Comparison of ENCODE assay signal across 1 cellular context in the genomic region with DNA sequence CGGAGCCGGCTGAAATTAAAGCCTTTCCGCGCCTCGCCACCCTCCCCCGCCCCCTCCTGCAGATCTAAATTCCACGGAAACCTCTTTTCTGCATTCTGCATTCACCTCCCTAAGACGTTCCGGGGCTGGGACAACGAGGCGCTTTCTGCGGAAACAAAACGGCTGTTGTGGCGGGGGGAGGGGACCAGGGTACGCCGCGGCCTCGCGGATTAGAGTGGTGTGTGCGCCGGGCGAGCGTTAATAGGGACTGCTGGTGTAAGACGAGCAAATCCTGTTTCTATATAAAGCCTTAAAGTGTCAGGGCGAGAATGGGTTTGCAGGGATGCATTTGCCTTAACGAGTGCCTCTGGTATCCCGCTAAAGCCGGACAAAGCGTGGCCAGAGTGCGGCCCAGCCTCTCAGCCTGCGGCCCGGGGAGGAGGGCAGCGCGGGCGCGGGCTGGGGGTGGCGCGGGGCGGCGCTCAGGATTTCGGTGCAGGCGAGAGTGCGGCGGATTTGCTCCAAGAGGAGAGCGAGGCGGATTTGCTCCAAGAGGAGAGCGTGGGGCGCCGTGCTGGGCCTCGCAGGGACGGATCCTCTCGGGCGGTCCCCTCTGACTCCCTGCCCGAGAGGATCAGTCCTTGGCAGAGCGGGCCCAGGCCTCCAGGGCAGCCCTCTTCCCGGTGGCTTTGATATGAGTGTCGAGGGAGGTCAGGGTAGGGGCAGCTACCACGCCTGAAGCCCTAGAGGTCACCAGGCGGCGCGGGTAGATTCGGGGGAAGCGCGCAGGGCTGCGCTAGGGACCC.
TF ChIP-seq lines count a peak whose summit lies in the region.

No MANE protein-coding gene starts in this region.

TF ChIP-seq in HepG2, 621 proteins besides CTCF, POLR2A, EP300 and RAD21 (continued from another document and continues in another):
- TF ChIP-seq, protein P1, sequence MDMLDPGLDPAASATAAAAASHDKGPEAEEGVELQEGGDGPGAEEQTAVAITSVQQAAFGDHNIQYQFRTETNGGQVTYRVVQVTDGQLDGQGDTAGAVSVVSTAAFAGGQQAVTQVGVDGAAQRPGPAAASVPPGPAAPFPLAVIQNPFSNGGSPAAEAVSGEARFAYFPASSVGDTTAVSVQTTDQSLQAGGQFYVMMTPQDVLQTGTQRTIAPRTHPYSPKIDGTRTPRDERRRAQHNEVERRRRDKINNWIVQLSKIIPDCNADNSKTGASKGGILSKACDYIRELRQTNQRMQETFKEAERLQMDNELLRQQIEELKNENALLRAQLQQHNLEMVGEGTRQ (IDR thresholded peaks at IDR 0.05; ENCODE audit: low read depth, low read length): no peak
- TF ChIP-seq, protein P1 (CRISPR knock-in tag; IDR thresholded peaks at IDR 0.05; ENCODE audit: borderline replicate concordance): no peak
- TF ChIP-seq GTF3A (CRISPR knock-in tag; conservative IDR thresholded peaks at IDR 0.05) (no peak), TBL1XR1 (IDR thresholded peaks at IDR 0.05; ENCODE audit: borderline replicate concordance, low read length, partially characterized antibody) (no peak), NFATC3 (CRISPR knock-in tag; IDR thresholded peaks at IDR 0.05) (0 out of 2 replicates have a peak, but pooled peaks have one; percentile 31), PRMT3 (CRISPR knock-in tag; IDR thresholded peaks at IDR 0.05; ENCODE audit: borderline replicate concordance, low read depth) (no peak), ZFX (CRISPR knock-in tag; IDR thresholded peaks at IDR 0.05; ENCODE audit: low read depth) (peak; percentile 63), ZKSCAN5 (CRISPR knock-in tag; IDR thresholded peaks at IDR 0.05) (no peak), HHEX (CRISPR knock-in tag; IDR thresholded peaks at IDR 0.05) (no peak), HIC2 (CRISPR knock-in tag; IDR thresholded peaks at IDR 0.05; ENCODE audit: low read depth) (no peak), RBFOX2 (IDR thresholded peaks at IDR 0.05; ENCODE audit: low read depth, low read length) (peak; percentile 61; the same call in 1 of the 2 replicates), ZBTB1 (CRISPR knock-in tag; IDR thresholded peaks at IDR 0.05; ENCODE audit: borderline replicate concordance) (no peak), REPIN1 (CRISPR knock-in tag; IDR thresholded peaks at IDR 0.05; ENCODE audit: borderline replicate concordance, low read depth) (no peak), REST (IDR thresholded peaks at IDR 0.05; ENCODE audit: borderline replicate concordance in 1 of 2, low read depth in 1 of 2, low read length in 2 of 2) (no peak), ZNF33A (CRISPR knock-in tag; IDR thresholded peaks at IDR 0.05; ENCODE audit: borderline replicate concordance) (no peak), ZNF207 (IDR thresholded peaks at IDR 0.05; ENCODE audit: borderline replicate concordance) (no peak), ZNF441 (CRISPR knock-in tag; IDR thresholded peaks at IDR 0.05; ENCODE audit: borderline replicate concordance) (no peak), ASH2L (IDR thresholded peaks at IDR 0.05; ENCODE audit: insufficient read length, low read depth, low read length) (peak; percentile 65), CCDC6 (CRISPR knock-in tag; IDR thresholded peaks at IDR 0.05) (0 out of 2 replicates have a peak, but pooled peaks have one; percentile 26), ZKSCAN8 (CRISPR knock-in tag; IDR thresholded peaks at IDR 0.05; ENCODE audit: borderline replicate concordance) (no peak), GFI1 (CRISPR knock-in tag; IDR thresholded peaks at IDR 0.05; ENCODE audit: borderline replicate concordance) (no peak), THAP11 (CRISPR knock-in tag; IDR thresholded peaks at IDR 0.05) (no peak), ZNF549 (CRISPR knock-in tag; IDR thresholded peaks at IDR 0.05) (no peak), ZNF484 (CRISPR knock-in tag; IDR thresholded peaks at IDR 0.05; ENCODE audit: borderline replicate concordance, low read depth) (no peak), RBM22 (optimal IDR thresholded peaks at IDR 0.05; ENCODE audit: low read length) (no peak), ZNF777 (CRISPR knock-in tag; IDR thresholded peaks at IDR 0.05) (no peak; the same call in 1 of the 2 replicates), NAIF1 (CRISPR knock-in tag; IDR thresholded peaks at IDR 0.05; ENCODE audit: borderline replicate concordance) (no peak), HNF4A (CRISPR knock-in tag; IDR thresholded peaks at IDR 0.05) (no peak), ZSCAN29 (CRISPR knock-in tag; conservative IDR thresholded peaks at IDR 0.05) (no peak), SRY (CRISPR knock-in tag; IDR thresholded peaks at IDR 0.05) (peak; percentile 55; the same call in 1 of the 2 replicates), HIVEP1 (CRISPR knock-in tag; IDR thresholded peaks at IDR 0.05) (0 out of 2 replicates have a peak, but pooled peaks have one; percentile 26), ZNF264 (CRISPR knock-in tag; IDR thresholded peaks at IDR 0.05) (no peak), U2AF2 (IDR thresholded peaks at IDR 0.05; ENCODE audit: low read depth, low read length) (no peak), ZHX1 (CRISPR knock-in tag; IDR thresholded peaks at IDR 0.05; ENCODE audit: low read depth) (no peak), WIZ (CRISPR knock-in tag; IDR thresholded peaks at IDR 0.05) (no peak)
- TF ChIP-seq, protein P2, sequence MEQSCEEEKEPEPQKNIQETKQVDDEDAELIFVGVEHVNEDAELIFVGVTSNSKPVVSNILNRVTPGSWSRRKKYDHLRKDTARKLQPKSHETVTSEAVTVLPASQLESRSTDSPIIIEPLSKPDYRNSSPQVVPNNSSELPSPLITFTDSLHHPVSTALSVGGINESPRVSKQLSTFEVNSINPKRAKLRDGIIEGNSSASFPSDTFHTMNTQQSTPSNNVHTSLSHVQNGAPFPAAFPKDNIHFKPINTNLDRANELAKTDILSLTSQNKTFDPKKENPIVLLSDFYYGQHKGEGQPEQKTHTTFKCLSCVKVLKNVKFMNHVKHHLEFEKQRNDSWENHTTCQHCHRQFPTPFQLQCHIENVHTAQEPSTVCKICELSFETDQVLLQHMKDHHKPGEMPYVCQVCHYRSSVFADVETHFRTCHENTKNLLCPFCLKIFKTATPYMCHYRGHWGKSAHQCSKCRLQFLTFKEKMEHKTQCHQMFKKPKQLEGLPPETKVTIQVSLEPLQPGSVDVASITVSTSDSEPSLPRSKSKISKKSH (CRISPR knock-in tag; IDR thresholded peaks at IDR 0.05; ENCODE audit: borderline replicate concordance): peak; percentile 65; the same call in 1 of the 2 replicates
- TF ChIP-seq, protein P3, sequence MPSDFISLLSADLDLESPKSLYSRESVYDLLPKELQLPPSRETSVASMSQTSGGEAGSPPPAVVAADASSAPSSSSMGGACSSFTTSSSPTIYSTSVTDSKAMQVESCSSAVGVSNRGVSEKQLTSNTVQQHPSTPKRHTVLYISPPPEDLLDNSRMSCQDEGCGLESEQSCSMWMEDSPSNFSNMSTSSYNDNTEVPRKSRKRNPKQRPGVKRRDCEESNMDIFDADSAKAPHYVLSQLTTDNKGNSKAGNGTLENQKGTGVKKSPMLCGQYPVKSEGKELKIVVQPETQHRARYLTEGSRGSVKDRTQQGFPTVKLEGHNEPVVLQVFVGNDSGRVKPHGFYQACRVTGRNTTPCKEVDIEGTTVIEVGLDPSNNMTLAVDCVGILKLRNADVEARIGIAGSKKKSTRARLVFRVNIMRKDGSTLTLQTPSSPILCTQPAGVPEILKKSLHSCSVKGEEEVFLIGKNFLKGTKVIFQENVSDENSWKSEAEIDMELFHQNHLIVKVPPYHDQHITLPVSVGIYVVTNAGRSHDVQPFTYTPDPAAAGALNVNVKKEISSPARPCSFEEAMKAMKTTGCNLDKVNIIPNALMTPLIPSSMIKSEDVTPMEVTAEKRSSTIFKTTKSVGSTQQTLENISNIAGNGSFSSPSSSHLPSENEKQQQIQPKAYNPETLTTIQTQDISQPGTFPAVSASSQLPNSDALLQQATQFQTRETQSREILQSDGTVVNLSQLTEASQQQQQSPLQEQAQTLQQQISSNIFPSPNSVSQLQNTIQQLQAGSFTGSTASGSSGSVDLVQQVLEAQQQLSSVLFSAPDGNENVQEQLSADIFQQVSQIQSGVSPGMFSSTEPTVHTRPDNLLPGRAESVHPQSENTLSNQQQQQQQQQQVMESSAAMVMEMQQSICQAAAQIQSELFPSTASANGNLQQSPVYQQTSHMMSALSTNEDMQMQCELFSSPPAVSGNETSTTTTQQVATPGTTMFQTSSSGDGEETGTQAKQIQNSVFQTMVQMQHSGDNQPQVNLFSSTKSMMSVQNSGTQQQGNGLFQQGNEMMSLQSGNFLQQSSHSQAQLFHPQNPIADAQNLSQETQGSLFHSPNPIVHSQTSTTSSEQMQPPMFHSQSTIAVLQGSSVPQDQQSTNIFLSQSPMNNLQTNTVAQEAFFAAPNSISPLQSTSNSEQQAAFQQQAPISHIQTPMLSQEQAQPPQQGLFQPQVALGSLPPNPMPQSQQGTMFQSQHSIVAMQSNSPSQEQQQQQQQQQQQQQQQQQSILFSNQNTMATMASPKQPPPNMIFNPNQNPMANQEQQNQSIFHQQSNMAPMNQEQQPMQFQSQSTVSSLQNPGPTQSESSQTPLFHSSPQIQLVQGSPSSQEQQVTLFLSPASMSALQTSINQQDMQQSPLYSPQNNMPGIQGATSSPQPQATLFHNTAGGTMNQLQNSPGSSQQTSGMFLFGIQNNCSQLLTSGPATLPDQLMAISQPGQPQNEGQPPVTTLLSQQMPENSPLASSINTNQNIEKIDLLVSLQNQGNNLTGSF (CRISPR knock-in tag; IDR thresholded peaks at IDR 0.05): no peak; the same call in 1 of the 2 replicates
